Comparison of ENCODE assay signal across 17 cellular contexts in genomic region chr10:15118615-15119014, GRCh38. TPM values are rescaled to one million over a fixed set of nuclear protein-coding genes. Genes with fewer than 3 reads are reported as not detected.
"Had no signal": no experiment of that assay in that cellular context is flagged by ENCODE, and none has a peak within 500 bp of the region (broad histone marks: within the 10 kb centered on the region; RNA-seq: fewer than 3 reads in every experiment).

No MANE protein-coding gene starts in this region.

- H3K9me3 ChIP-seq: spleen, thoracic aorta, vagina had no signal

- H3K4me3 ChIP-seq: heart left ventricle, spleen, thoracic aorta, vagina had no signal

- DNase-seq: activated CD4-positive, alpha-beta T cell treated with anti-CD3 and anti-CD28 coated beads for 1 hour; activated CD4-positive, alpha-beta T cell treated with anti-CD3 and anti-CD28 coated beads, Interleukin-2, amount 50 U/mL, for 1 hour; activated CD8-positive, alpha-beta T cell treated with anti-CD3 and anti-CD28 coated beads, Interleukin-2, amount 10 ng/mL, durations not matched to agents 7 days and 5 days; activated gamma-delta T cell treated with Interleukin-2 at 50 U/mL for 16 hours; anterior cingulate cortex; effector CD4-positive, alpha-beta T cell; heart left ventricle; left ventricle myocardium superior; mammary epithelial cell; natural killer cell; spleen; stimulated activated CD4-positive, alpha-beta T cell treated with anti-CD3 and anti-CD28 coated beads, Interleukin-4, amount 100 ng/mL, for 1 hour; stimulated activated naive CD4-positive, alpha-beta T cell treated with Interleukin-2 at 50 U/mL for 16 hours; WERI-Rb-1 had no signal

- ATAC-seq: activated CD8-positive, alpha-beta T cell treated with anti-CD3 and anti-CD28 coated beads, Interleukin-2, amount 10 ng/mL, durations not matched to agents 7 days and 5 days; heart left ventricle; left ventricle myocardium superior had no signal

- H3K27ac ChIP-seq: heart left ventricle, spleen, thoracic aorta, vagina, WERI-Rb-1 had no signal

- H3K27me3 ChIP-seq: heart left ventricle, spleen, vagina had no signal

- H3K4me1 ChIP-seq: vagina had no signal

- H3K36me3 ChIP-seq: WERI-Rb-1 had no signal

RNA-seq across cellular contexts. Expression of gene ACBD7, which starts 30.0 kb away (rescaled TPM):
- total RNA-seq: cardiac septum, left ventricle myocardium superior, vagina had no signal
